ENCODE assay signal across 29 cellular contexts in genomic region chr21:44955803-44956175, GRCh38. TPM values are rescaled to one million over a fixed set of nuclear protein-coding genes. Genes with fewer than 3 reads are reported as not detected.
A peak's percentile ranks its signal among the peaks of the same experiment; 100 is the strongest.
DNase-seq lines count a peak whose midpoint lies in the region; ATAC-seq and TF ChIP-seq lines count a peak whose summit lies in the region.
"Had no signal": no experiment of that assay in that cellular context is flagged by ENCODE, and none has a peak within 500 bp of the region (broad histone marks: within the 10 kb centered on the region; RNA-seq: fewer than 3 reads in every experiment).

No MANE protein-coding gene starts in this region.

- H2BK120ac ChIP-seq in H9 (ENCODE audit: low read depth, low read length, poor library complexity, severe bottlenecking), result no peak overlapping the region

- no peak overlapping the region for H3K4ac ChIP-seq in H9 (ENCODE audit: low read depth, low read length)

- no peak overlapping the region for H3K23ac ChIP-seq in H9 (ENCODE audit: insufficient read length, low read depth, low read length)

- H3K4me3 Mint-ChIP-seq in H9 (no peak overlapping the region), brain (peak overlapping the region in 1 of 5 experiments; percentile 7)
- H3K4me3 Mint-ChIP-seq in stimulated activated naive B cell treated with anti-CD40 and anti-IgM and Interleukin-4, amounts not matched to agents 10 μg/mL and 1 μg/mL and 100 μg/mL, for 72 hours, result no peak overlapping the region
- no peak overlapping the region for H3K4me3 Mint-ChIP-seq in CD8-positive, alpha-beta memory T cell
- H3K4me3 Mint-ChIP-seq: activated naive CD8-positive, alpha-beta T cell treated with anti-CD3 and anti-CD28 coated beads, Interleukin-2, amount 50 U/mL, for 24 hours; stimulated activated naive CD8-positive, alpha-beta T cell treated with anti-CD3 and anti-CD28 coated beads, Interleukin-15, amount 100 ng/mL, for 72 hours; T-cell had no signal

- POLR2A ChIA-PET in CD8-positive, alpha-beta memory T cell (lab: Charles Lee), result interaction anchor here (0.7 kb wide), 1 partner anchor 173 kb away, joined by 3 read pairs; no protein-coding TSS in a partner anchor

- CTCF ChIA-PET in CD8-positive, alpha-beta memory T cell (lab: Charles Lee), result interaction anchor here (0.7 kb wide), 1 partner anchor 174 kb away, joined by 3 read pairs; no protein-coding TSS in a partner anchor

- H3K18ac ChIP-seq in H9 (ENCODE audit: insufficient read length, low read depth, low read length), result no peak overlapping the region

- H3K27me3 Mint-ChIP-seq in H9 (ENCODE audit: low read depth) (no peaks in the 10 kb centered on the region), brain (peaks cover 5% of the 10 kb centered on the region)
- no peaks in the 10 kb centered on the region for H3K27me3 Mint-ChIP-seq in stimulated activated naive B cell treated with anti-CD40 and anti-IgM and Interleukin-4, amounts not matched to agents 10 μg/mL and 1 μg/mL and 100 μg/mL, for 72 hours
- H3K27me3 Mint-ChIP-seq in CD8-positive, alpha-beta memory T cell, result peaks cover 0 to 2% of the 10 kb centered on the region in 2 donors
- H3K27me3 Mint-ChIP-seq: activated naive CD8-positive, alpha-beta T cell treated with anti-CD3 and anti-CD28 coated beads, Interleukin-2, amount 50 U/mL, for 24 hours; stimulated activated naive CD8-positive, alpha-beta T cell treated with anti-CD3 and anti-CD28 coated beads, Interleukin-15, amount 100 ng/mL, for 72 hours; T-cell had no signal

- H3T11ph ChIP-seq in H9 (ENCODE audit: low read length), result no peak overlapping the region

- no peak overlapping the region for H3K4me3 ChIP-seq in left ventricle myocardium inferior
- no peak overlapping the region for H3K4me3 ChIP-seq in smooth muscle cell
- H3K4me3 ChIP-seq in CD8-positive, alpha-beta memory T cell (ENCODE audit: low read length), result no peak overlapping the region
- H3K4me3 ChIP-seq: Peyer's patch, SJSA1, thyroid gland had no signal

- peaks cover 6% of the 10 kb centered on the region for H3K79me1 ChIP-seq in H9 (ENCODE audit: insufficient read depth, low read depth, low read length, poor library complexity, severe bottlenecking)

- no peak overlapping the region for H4K5ac ChIP-seq in H9 (ENCODE audit: insufficient read length, low read depth, low read length)

- WGBS in H9 (ENCODE audit: extremely low coverage, insufficient read length, low lambda C conversion rate), result no CpG with 5 or more reads among the region's 16 CpGs
- 90% methylated on average over 16 of the region's 16 CpGs for WGBS in smooth muscle cell (ENCODE audit: low lambda C conversion rate)

- TF ChIP-seq CTCF in H9 (conservative IDR thresholded peaks at IDR 0.05) (no peak), brain (conservative IDR thresholded peaks at IDR 0.05) (no peak), left ventricle myocardium inferior (IDR thresholded peaks at IDR 0.05; ENCODE audit: borderline replicate concordance) (no peak), smooth muscle cell (IDR thresholded peaks at IDR 0.05; ENCODE audit: borderline replicate concordance, insufficient read depth, poor library complexity, severe bottlenecking) (no peak)

- H3F3A ChIP-seq in smooth muscle cell (ENCODE audit: low read depth), result no peaks in the 10 kb centered on the region

- H2BK20ac ChIP-seq in H9 (ENCODE audit: low read depth, low read length, poor library complexity, severe bottlenecking), result no peak overlapping the region

- H3K36me3 Mint-ChIP-seq in H9 (ENCODE audit: insufficient read depth in 1 of 3, low read depth in 3 of 3), result peaks cover 16 to 54% (median 47%) of the 10 kb centered on the region in 3 experiments; a peak in 6 of 7 replicates
- H3K36me3 Mint-ChIP-seq in brain, result peaks cover 19% of the 10 kb centered on the region
- H3K36me3 Mint-ChIP-seq in stimulated activated naive B cell treated with anti-CD40 and anti-IgM and Interleukin-4, amounts not matched to agents 10 μg/mL and 1 μg/mL and 100 μg/mL, for 72 hours, result peaks cover 56 to 76% of the 10 kb centered on the region in 2 donors
- peaks cover 0 to 76% (median 5%) of the 10 kb centered on the region in 3 donors for H3K36me3 Mint-ChIP-seq in CD8-positive, alpha-beta memory T cell

- peaks cover 24% of the 10 kb centered on the region; the same call in 1 of the 2 replicates for H3K79me2 ChIP-seq in H9 (ENCODE audit: insufficient read depth, low read length)
- peaks cover 29% of the 10 kb centered on the region for H3K79me2 ChIP-seq in smooth muscle cell (ENCODE audit: low read depth)

- H4K20me1 ChIP-seq in H9 (ENCODE audit: control insufficient read depth, insufficient read depth, insufficient read length) (no peaks in the 10 kb centered on the region), smooth muscle cell (ENCODE audit: low read depth) (peaks cover 62% of the 10 kb centered on the region)

- H3K4me2 ChIP-seq in H9 (ENCODE audit: insufficient read depth, insufficient read length, low read length) (no peak overlapping the region), smooth muscle cell (peak overlapping the region; percentile 56)
- H3K4me2 ChIP-seq: KMS-11 had no signal

- no peak overlapping the region for H3K27ac ChIP-seq in H9 (ENCODE audit: insufficient read length, low read depth, low read length)
- H3K27ac ChIP-seq in left ventricle myocardium inferior (replicated peaks), result peak overlapping the region; percentile 89
- peak overlapping the region; percentile 27 for H3K27ac ChIP-seq in smooth muscle cell (ENCODE audit: low read depth)
- no peak overlapping the region for H3K27ac ChIP-seq in CD8-positive, alpha-beta memory T cell (ENCODE audit: low read depth, low read length)
- H3K27ac ChIP-seq: epithelial cell of prostate, KMS-11, Peyer's patch, SJSA1, thyroid gland had no signal

- H3K4me1 ChIP-seq in H9 (ENCODE audit: insufficient read depth, low read length) (no peaks in the 10 kb centered on the region), left ventricle myocardium inferior (peaks cover 95% of the 10 kb centered on the region), smooth muscle cell (ENCODE audit: low read depth) (peaks cover 16% of the 10 kb centered on the region)
- H3K4me1 ChIP-seq in CD8-positive, alpha-beta memory T cell (ENCODE audit: insufficient read depth, low read length), result no peaks in the 10 kb centered on the region
- H3K4me1 ChIP-seq: SJSA1 had no signal

- H3K9me3 ChIP-seq in H9 (ENCODE audit: control insufficient read depth, low read depth, low read length), result no peaks in the 10 kb centered on the region
- H3K9me3 ChIP-seq in left ventricle myocardium inferior (replicated peaks), result no peaks in the 10 kb centered on the region
- H3K9me3 ChIP-seq in smooth muscle cell (replicated peaks; ENCODE audit: low read depth), result no peaks in the 10 kb centered on the region
- H3K9me3 ChIP-seq in CD8-positive, alpha-beta memory T cell (ENCODE audit: low read length), result no peaks in the 10 kb centered on the region
- H3K9me3 ChIP-seq: Peyer's patch, SJSA1, thyroid gland had no signal

- H3K36me3 ChIP-seq in left ventricle myocardium inferior (peaks cover 19% of the 10 kb centered on the region), smooth muscle cell (ENCODE audit: low read depth) (no peaks in the 10 kb centered on the region)
- H3K36me3 ChIP-seq in CD8-positive, alpha-beta memory T cell (ENCODE audit: insufficient read depth, low read length), result no peaks in the 10 kb centered on the region

- H3K27ac Mint-ChIP-seq in H9, result peak overlapping the region; percentile 71 to 96 (median 90); a peak in 5 of 7 replicates
- peak overlapping the region; percentile 29 to 78 (median 54) for H3K27ac Mint-ChIP-seq in brain
- no peak overlapping the region for H3K27ac Mint-ChIP-seq in stimulated activated naive B cell treated with anti-CD40 and anti-IgM and Interleukin-4, amounts not matched to agents 10 μg/mL and 1 μg/mL and 100 μg/mL, for 72 hours
- H3K27ac Mint-ChIP-seq in CD8-positive, alpha-beta memory T cell, result peak overlapping the region in 2 of 8 donors; percentile 1 to 62
- H3K27ac Mint-ChIP-seq: activated naive CD8-positive, alpha-beta T cell treated with anti-CD3 and anti-CD28 coated beads, Interleukin-2, amount 50 U/mL, for 24 hours; T-cell had no signal

- DNase-seq in H9 (no peak), left ventricle myocardium inferior (no peak), smooth muscle cell (lab: John Stamatoyannopoulos, UW; ENCODE audit: unreplicated experiment) (no peak), UCSD-AML1 (lab: John Stamatoyannopoulos, UW; ENCODE audit: unreplicated experiment) (no peak)
- no peak for DNase-seq in stimulated activated naive B cell treated with anti-CD40 and anti-IgM and Interleukin-4, amounts not matched to agents 10 μg/mL and 1 μg/mL and 100 μg/mL, for 72 hours
- no peak for DNase-seq in CD8-positive, alpha-beta memory T cell
- DNase-seq: activated gamma-delta T cell; activated naive CD8-positive, alpha-beta T cell treated with anti-CD3 and anti-CD28 coated beads, Interleukin-2, amount 50 U/mL, for 24 hours; C1 segment of cervical spinal cord; Calu3; cerebellar nuclear complex; DMS79 treated with DMSO at 0.1 percent for 48 hours; GF-D8; kidney glomerular epithelial cell; mammary epithelial cell; NCI-H1417; NCI-H2029 treated with DMSO at 0.1 percent for 48 hours; NCI-H2227 treated with DMSO at 0.1 percent for 48 hours; NCI-H748 treated with DMSO at 0.1 percent for 48 hours; Peyer's patch; stimulated activated naive CD8-positive, alpha-beta T cell treated with anti-CD3 and anti-CD28 coated beads, Interleukin-15, amount 100 ng/mL, for 72 hours; T-cell; thyroid gland had no signal

- no peak overlapping the region for H3K9ac ChIP-seq in H9 (ENCODE audit: extremely low read depth, insufficient read length, low read length)
- no peak overlapping the region for H3K9ac ChIP-seq in smooth muscle cell (ENCODE audit: low read depth)
- H3K9ac ChIP-seq: KMS-11 had no signal

- no peak overlapping the region for H3K56ac ChIP-seq in H9 (ENCODE audit: insufficient read length, low read depth, low read length)

- no peak overlapping the region for H4K8ac ChIP-seq in H9 (replicated peaks; ENCODE audit: insufficient read length, low read depth, low read length)

- H3K27me3 ChIP-seq in H9 (ENCODE audit: insufficient read depth, low read length) (no peaks in the 10 kb centered on the region), left ventricle myocardium inferior (ENCODE audit: low read depth) (no peaks in the 10 kb centered on the region), smooth muscle cell (ENCODE audit: low read depth) (no peaks in the 10 kb centered on the region)
- H3K27me3 ChIP-seq in CD8-positive, alpha-beta memory T cell (ENCODE audit: insufficient read depth, low read length, poor library complexity, severe bottlenecking), result no peaks in the 10 kb centered on the region
- H3K27me3 ChIP-seq: Peyer's patch, SJSA1, thyroid gland had no signal

- H2BK12ac ChIP-seq in H9 (ENCODE audit: insufficient read length, low read depth, low read length), result no peak overlapping the region

- H3K9me3 Mint-ChIP-seq in H9, result no peaks in the 10 kb centered on the region
- no peaks in the 10 kb centered on the region for H3K9me3 Mint-ChIP-seq in brain
- no peaks in the 10 kb centered on the region for H3K9me3 Mint-ChIP-seq in stimulated activated naive B cell treated with anti-CD40 and anti-IgM and Interleukin-4, amounts not matched to agents 10 μg/mL and 1 μg/mL and 100 μg/mL, for 72 hours
- H3K9me3 Mint-ChIP-seq in CD8-positive, alpha-beta memory T cell, result no peaks in the 10 kb centered on the region
- H3K9me3 Mint-ChIP-seq: activated naive CD8-positive, alpha-beta T cell treated with anti-CD3 and anti-CD28 coated beads, Interleukin-2, amount 50 U/mL, for 24 hours; stimulated activated naive CD8-positive, alpha-beta T cell treated with anti-CD3 and anti-CD28 coated beads, Interleukin-15, amount 100 ng/mL, for 72 hours; T-cell had no signal

- H2BK15ac ChIP-seq in H9 (ENCODE audit: low read depth, low read length), result no peak overlapping the region

- H2BK5ac ChIP-seq in H9 (ENCODE audit: insufficient read length, low read length), result no peak overlapping the region

- ATAC-seq in stimulated activated naive B cell treated with anti-CD40 and anti-IgM and Interleukin-4, amounts not matched to agents 10 μg/mL and 1 μg/mL and 100 μg/mL, for 72 hours (replicated peaks), result no peak
- ATAC-seq in GM21786 (IDR thresholded peaks at IDR 0.05; ENCODE audit: unreplicated experiment), result no peak
- ATAC-seq: activated CD4-positive, CD25-positive, alpha-beta regulatory T cell treated with anti-CD3 and anti-CD28 coated beads, Interleukin-2, amount 50 U/mL, for 24 hours; activated naive CD8-positive, alpha-beta T cell treated with anti-CD3 and anti-CD28 coated beads, Interleukin-2, amount 50 U/mL, for 24 hours; stimulated activated naive CD8-positive, alpha-beta T cell treated with anti-CD3 and anti-CD28 coated beads, Interleukin-15, amount 100 ng/mL, for 72 hours; T-cell had no signal

- H2AFZ ChIP-seq in H9 (ENCODE audit: low read length) (no peak overlapping the region), smooth muscle cell (ENCODE audit: low read depth) (no peak overlapping the region)

- intact Hi-C loops in left ventricle myocardium inferior (cut with micrococcal nuclease), result no loop called here

- no peak overlapping the region for H4K91ac ChIP-seq in H9 (ENCODE audit: insufficient read length, low read depth, low read length)

- H3K4me1 Mint-ChIP-seq in H9, result peaks cover 5 to 6% of the 10 kb centered on the region in 2 experiments
- peaks cover 44% of the 10 kb centered on the region for H3K4me1 Mint-ChIP-seq in brain
- H3K4me1 Mint-ChIP-seq in stimulated activated naive B cell treated with anti-CD40 and anti-IgM and Interleukin-4, amounts not matched to agents 10 μg/mL and 1 μg/mL and 100 μg/mL, for 72 hours, result peaks cover 28 to 44% of the 10 kb centered on the region in 2 donors
- peaks cover 3 to 21% (median 10%) of the 10 kb centered on the region in 3 donors for H3K4me1 Mint-ChIP-seq in CD8-positive, alpha-beta memory T cell
- H3K4me1 Mint-ChIP-seq: activated naive CD8-positive, alpha-beta T cell treated with anti-CD3 and anti-CD28 coated beads, Interleukin-2, amount 50 U/mL, for 24 hours had no signal

- H3K14ac ChIP-seq in H9 (ENCODE audit: insufficient read depth, low read length), result no peak overlapping the region

- H2AK5ac ChIP-seq in H9 (ENCODE audit: insufficient read length, low read length), result no peak overlapping the region

- no peaks in the 10 kb centered on the region for H3K23me2 ChIP-seq in H9 (ENCODE audit: insufficient read length, low read depth, low read length, poor library complexity, severe bottlenecking)

RNA-seq across cellular contexts. Expression of gene SLX9, which starts 16.0 kb away (rescaled TPM):
- total RNA-seq in H9 (2021) (74.3 and 76.4 TPM in 2 replicates), left ventricle myocardium inferior (70.7 TPM), smooth muscle cell (13.9 and 15.9 TPM in 2 replicates)
- polyA plus RNA-seq in brain (ENCODE audit: insufficient read depth, low read depth, low replicate concordance) (33.7 TPM), smooth muscle cell (26.6 and 32.7 TPM in 2 replicates)
- total RNA-seq in CD8-positive, alpha-beta memory T cell, result 10 to 100 TPM; 68.1 to 71.1 TPM
- polyA plus RNA-seq in CD8-positive, alpha-beta memory T cell, result 14.3 TPM

RNA-seq across cellular contexts. Expression of gene ITGB2, which starts 35.1 kb away (rescaled TPM):
- total RNA-seq in H9 (2021), result 0.61 and 1.1 TPM in 2 replicates
- 11.3 TPM for polyA plus RNA-seq in brain (ENCODE audit: insufficient read depth, low read depth, low replicate concordance)
- total RNA-seq in left ventricle myocardium inferior, result 18.6 TPM
- 0.18 TPM in 1 of 2 replicates, not detected in the other for total RNA-seq in smooth muscle cell
- polyA plus RNA-seq in smooth muscle cell, result 0.86 and 1.0 TPM in 2 replicates
- total RNA-seq in CD8-positive, alpha-beta memory T cell, result 100 to 1,000 TPM; 159 to 165 TPM
- 847 TPM for polyA plus RNA-seq in CD8-positive, alpha-beta memory T cell

Comparison
In these comparisons a context has a peak if more than half of its experiments do, and no peak if none do; other contexts are left out.
1. H3K27ac ChIP-seq: peak in left ventricle myocardium inferior (single experiment) and smooth muscle cell (single experiment); none in H9 (single experiment) and CD8-positive, alpha-beta memory T cell (single experiment).